14 cellular contexts compared by ENCODE assay signal in the genomic region with DNA sequence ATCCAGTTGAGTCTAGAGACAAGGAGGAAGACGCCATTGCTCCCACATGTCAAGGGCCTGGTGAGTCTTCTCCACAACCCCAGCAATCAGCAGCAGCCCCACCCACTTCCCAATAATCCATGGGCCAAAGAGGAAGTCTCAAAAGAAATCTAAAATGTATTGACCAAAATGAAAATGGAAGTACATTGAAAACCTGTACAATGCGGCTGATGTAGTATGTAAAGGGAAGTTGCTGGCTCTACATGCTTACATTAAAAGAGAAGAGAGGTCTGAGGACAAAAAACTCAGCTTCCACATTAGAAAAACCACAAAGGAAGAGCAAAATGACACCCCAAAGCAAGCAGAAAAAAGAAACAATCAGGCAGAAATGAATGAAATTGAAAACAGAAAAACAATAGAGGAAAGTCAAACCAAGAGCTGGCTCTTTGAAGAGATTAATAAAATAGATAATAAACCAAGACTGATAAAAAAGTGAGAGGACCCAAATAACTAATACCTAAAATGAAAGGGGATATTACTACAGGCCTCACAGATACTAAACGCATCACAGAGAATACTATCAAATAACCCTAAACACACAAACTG.
A peak's percentile ranks its signal among the peaks of the same experiment; 100 is the strongest.
DNase-seq lines count a peak whose midpoint lies in the region; ATAC-seq and TF ChIP-seq lines count a peak whose summit lies in the region.
"Had no signal": no experiment of that assay in that cellular context is flagged by ENCODE, and none has a peak within 500 bp of the region (broad histone marks: within the 10 kb centered on the region; RNA-seq: fewer than 3 reads in every experiment).

No MANE protein-coding gene starts in this region.

- no peak for TF ChIP-seq CTCF in Loucy (conservative IDR thresholded peaks at IDR 0.05; ENCODE audit: low read length)

- H3K9me3 ChIP-seq in Loucy (ENCODE audit: insufficient read depth, low read depth, low read length): no peaks in the 10 kb centered on the region
- H3K9me3 ChIP-seq: ascending aorta, HAP-1, stomach had no signal

- H3K4me1 ChIP-seq in Loucy (ENCODE audit: insufficient read depth, low read length, poor library complexity, severe bottlenecking): peaks cover 20% of the 10 kb centered on the region
- H3K4me1 ChIP-seq: ascending aorta, HAP-1, stomach had no signal

- no peak overlapping the region for H2AFZ ChIP-seq in Loucy (ENCODE audit: low read length)

- H3K27me3 Mint-ChIP-seq in activated T-helper 1 cell treated with anti-CD3 and anti-CD28 coated beads, Interleukin-12 subunit alpha, Interleukin-12 subunit beta, Interleukin-2, Interleukin-4 antibody, amounts not matched to agents 30 ng/mL and 10 ng/mL and 1 ng/mL, durations not matched to agents 14 hours and 24 hours and 36 hours (ENCODE audit: insufficient read depth): no peaks in the 10 kb centered on the region
- no peaks in the 10 kb centered on the region for H3K27me3 Mint-ChIP-seq in natural killer cell treated with Interleukin-12 subunit alpha and Interleukin-12 subunit beta and Interleukin-15 and Interleukin-18, amount 100 ng/mL, for 72 hours

- H3K9me2 ChIP-seq in Loucy (replicated peaks; ENCODE audit: low read depth, low read length): no peaks in the 10 kb centered on the region

- intact Hi-C loops in activated T-helper 1 cell treated with anti-CD3 and anti-CD28 coated beads, Interleukin-12 subunit alpha, Interleukin-12 subunit beta, Interleukin-2, Interleukin-4 antibody, amounts not matched to agents 30 ng/mL and 10 ng/mL and 1 ng/mL, durations not matched to agents 14 hours and 24 hours and 36 hours (cut with micrococcal nuclease): loop anchor here (1.0 kb wide), 1 partner anchor 73 kb away; no protein-coding TSS in a partner anchor

- no peaks in the 10 kb centered on the region for H4K20me1 ChIP-seq in Loucy (ENCODE audit: insufficient read depth, low read length, poor library complexity, severe bottlenecking)

- H3K4me2 ChIP-seq in Loucy (ENCODE audit: low read depth, low read length, poor library complexity, severe bottlenecking): peak overlapping the region; percentile 34

- peaks cover 20% of the 10 kb centered on the region for H3K4me1 Mint-ChIP-seq in activated T-helper 1 cell treated with anti-CD3 and anti-CD28 coated beads, Interleukin-12 subunit alpha, Interleukin-12 subunit beta, Interleukin-2, Interleukin-4 antibody, amounts not matched to agents 30 ng/mL and 10 ng/mL and 1 ng/mL, durations not matched to agents 14 hours and 24 hours and 36 hours (ENCODE audit: low read depth)
- H3K4me1 Mint-ChIP-seq in natural killer cell treated with Interleukin-12 subunit alpha and Interleukin-12 subunit beta and Interleukin-15 and Interleukin-18, amount 100 ng/mL, for 72 hours (ENCODE audit: low read depth in 2 of 2): peaks cover 13 to 19% of the 10 kb centered on the region in 2 donors

- H3K9me3 Mint-ChIP-seq in activated T-helper 1 cell treated with anti-CD3 and anti-CD28 coated beads, Interleukin-12 subunit alpha, Interleukin-12 subunit beta, Interleukin-2, Interleukin-4 antibody, amounts not matched to agents 30 ng/mL and 10 ng/mL and 1 ng/mL, durations not matched to agents 14 hours and 24 hours and 36 hours: no peaks in the 10 kb centered on the region
- H3K9me3 Mint-ChIP-seq in natural killer cell treated with Interleukin-12 subunit alpha and Interleukin-12 subunit beta and Interleukin-15 and Interleukin-18, amount 100 ng/mL, for 72 hours: no peaks in the 10 kb centered on the region
- H3K9me3 Mint-ChIP-seq: nephron progenitor cell had no signal

- peaks cover 6% of the 10 kb centered on the region; the same call in 1 of the 2 replicates for H3K36me3 ChIP-seq in Loucy (ENCODE audit: insufficient read depth, low read length)
- H3K36me3 ChIP-seq: ascending aorta, HAP-1, stomach had no signal

- DNase-seq in activated CD4-positive, CD25-positive, alpha-beta regulatory T cell treated with anti-CD3 and anti-CD28 coated beads, Interleukin-2, amount 50 U/mL, for 72 hours: no peak
- DNase-seq in activated T-helper 1 cell treated with anti-CD3 and anti-CD28 coated beads, Interleukin-12 subunit alpha, Interleukin-12 subunit beta, Interleukin-2, Interleukin-4 antibody, amounts not matched to agents 30 ng/mL and 10 ng/mL and 1 ng/mL, durations not matched to agents 14 hours and 24 hours and 36 hours (ENCODE audit: low spot score): no peak
- no peak for DNase-seq in natural killer cell treated with Interleukin-12 subunit alpha and Interleukin-12 subunit beta and Interleukin-15 and Interleukin-18, amount 100 ng/mL, for 72 hours (ENCODE audit: low spot score)
- DNase-seq in NK-92 treated with Interleukin-12 subunit alpha and Interleukin-12 subunit beta, amount 100 ng/mL, for 24 hours (lab: John Stamatoyannopoulos, UW): no peak
- DNase-seq: NCI-H1105 treated with DMSO at 0.1 percent for 48 hours, nephron progenitor cell, stomach had no signal

- H3K4me3 Mint-ChIP-seq in activated T-helper 1 cell treated with anti-CD3 and anti-CD28 coated beads, Interleukin-12 subunit alpha, Interleukin-12 subunit beta, Interleukin-2, Interleukin-4 antibody, amounts not matched to agents 30 ng/mL and 10 ng/mL and 1 ng/mL, durations not matched to agents 14 hours and 24 hours and 36 hours: peak overlapping the region; percentile 32
- H3K4me3 Mint-ChIP-seq in natural killer cell treated with Interleukin-12 subunit alpha and Interleukin-12 subunit beta and Interleukin-15 and Interleukin-18, amount 100 ng/mL, for 72 hours: peak overlapping the region; percentile 20
- H3K4me3 Mint-ChIP-seq: nephron progenitor cell, WTC11 had no signal

- no peaks in the 10 kb centered on the region for H3F3A ChIP-seq in Loucy (ENCODE audit: low read depth)

- peak overlapping the region; percentile 69 for H3K27ac Mint-ChIP-seq in activated T-helper 1 cell treated with anti-CD3 and anti-CD28 coated beads, Interleukin-12 subunit alpha, Interleukin-12 subunit beta, Interleukin-2, Interleukin-4 antibody, amounts not matched to agents 30 ng/mL and 10 ng/mL and 1 ng/mL, durations not matched to agents 14 hours and 24 hours and 36 hours
- peak overlapping the region; percentile 48 to 66 for H3K27ac Mint-ChIP-seq in natural killer cell treated with Interleukin-12 subunit alpha and Interleukin-12 subunit beta and Interleukin-15 and Interleukin-18, amount 100 ng/mL, for 72 hours
- H3K27ac Mint-ChIP-seq: nephron progenitor cell had no signal

- peaks cover 2% of the 10 kb centered on the region for H3K36me3 Mint-ChIP-seq in activated T-helper 1 cell treated with anti-CD3 and anti-CD28 coated beads, Interleukin-12 subunit alpha, Interleukin-12 subunit beta, Interleukin-2, Interleukin-4 antibody, amounts not matched to agents 30 ng/mL and 10 ng/mL and 1 ng/mL, durations not matched to agents 14 hours and 24 hours and 36 hours (ENCODE audit: low read depth)
- no peaks in the 10 kb centered on the region for H3K36me3 Mint-ChIP-seq in natural killer cell treated with Interleukin-12 subunit alpha and Interleukin-12 subunit beta and Interleukin-15 and Interleukin-18, amount 100 ng/mL, for 72 hours

- no peak overlapping the region for H3K4me3 ChIP-seq in Loucy (ENCODE audit: low read length, poor library complexity, severe bottlenecking)
- H3K4me3 ChIP-seq: ascending aorta, HAP-1, stomach had no signal

- H3K79me2 ChIP-seq in Loucy (ENCODE audit: insufficient read depth, low read length): no peaks in the 10 kb centered on the region

- H3K9ac ChIP-seq in Loucy (ENCODE audit: low read depth, low read length, poor library complexity, severe bottlenecking): peak overlapping the region; percentile 1

- H3K27me3 ChIP-seq in Loucy (ENCODE audit: insufficient read depth, low read length, poor library complexity, severe bottlenecking): no peaks in the 10 kb centered on the region
- H3K27me3 ChIP-seq: ascending aorta, stomach had no signal

- peak; percentile 17 to 65 for ATAC-seq in activated CD4-positive, CD25-positive, alpha-beta regulatory T cell treated with anti-CD3 and anti-CD28 coated beads, Interleukin-2, amount 50 U/mL, for 24 hours
- peak in 1 of 2 donors; percentile 51 for ATAC-seq in natural killer cell treated with Interleukin-12 subunit alpha and Interleukin-12 subunit beta and Interleukin-15 and Interleukin-18, amount 100 ng/mL, for 72 hours
- ATAC-seq in GM18858 (IDR thresholded peaks at IDR 0.05; ENCODE audit: unreplicated experiment): no peak
- no peak for ATAC-seq in HG03135 (IDR thresholded peaks at IDR 0.05; ENCODE audit: unreplicated experiment)
- ATAC-seq: WTC11 had no signal

Comparison
In these comparisons a context has a peak if more than half of its experiments do, and no peak if none do; other contexts are left out.
1. ATAC-seq: peak in activated CD4-positive, CD25-positive, alpha-beta regulatory T cell treated with anti-CD3 and anti-CD28 coated beads, Interleukin-2, amount 50 U/mL, for 24 hours (2 of 2); none in GM18858 (single experiment) and HG03135 (single experiment).